6 cellular contexts compared by ENCODE assay signal in genomic region chr22:15642288-15642861, GRCh38. TPM values are rescaled to one million over a fixed set of nuclear protein-coding genes. Genes with fewer than 3 reads are reported as not detected.
"Had no signal": no experiment of that assay in that cellular context is flagged by ENCODE, and none has a peak within 500 bp of the region (broad histone marks: within the 10 kb centered on the region; RNA-seq: fewer than 3 reads in every experiment).

No MANE protein-coding gene starts in this region.

RNA-seq across cellular contexts. Expression of gene POTEH, which starts 47.5 kb away (rescaled TPM):
- total RNA-seq: M059J, NCI-H460, PC-9, Right ventricle myocardium superior, SJSA1, T-cell had no signal
